12 cellular contexts compared by ENCODE assay signal in the genomic region with DNA sequence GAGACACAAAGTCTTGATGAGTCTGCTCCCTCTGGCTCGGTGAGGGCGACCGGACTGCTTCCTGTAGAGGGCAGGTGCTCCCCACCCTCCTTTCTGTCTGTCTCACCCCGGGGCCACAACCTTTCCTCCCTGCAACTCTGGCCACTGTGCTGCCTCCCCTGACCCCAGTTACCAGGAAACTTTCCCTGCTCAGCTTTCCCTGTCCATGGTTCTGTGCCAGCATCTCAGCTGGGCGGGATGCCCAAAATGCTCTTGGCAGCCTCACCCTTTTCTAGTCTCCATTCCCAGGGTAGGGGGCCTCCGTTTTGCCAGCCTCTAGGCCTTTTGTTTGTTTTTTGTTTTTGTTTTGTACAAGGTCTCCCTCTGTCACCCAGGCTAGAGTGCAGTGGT. TPM values are rescaled to one million over a fixed set of nuclear protein-coding genes. Genes with fewer than 3 reads are reported as not detected.
DNase-seq lines count a peak whose midpoint lies in the region; ATAC-seq, FAIRE-seq and TF ChIP-seq lines count a peak whose summit lies in the region.
"Had no signal": no experiment of that assay in that cellular context is flagged by ENCODE, and none has a peak within 500 bp of the region (broad histone marks: within the 10 kb centered on the region; RNA-seq: fewer than 3 reads in every experiment).

No MANE protein-coding gene starts in this region.

- in situ Hi-C loops in HepG2 (cut with HindIII; ENCODE audit: extremely low pct_ligation_motif_present, low pct_unique_long_range_greater_than_20kb), result loop anchor here (5.0 kb wide), 1 partner anchor 74 kb away; no protein-coding TSS in a partner anchor

- H3K9ac ChIP-seq in SK-N-SH (no peak overlapping the region), astrocyte (ENCODE audit: low read length) (peak overlapping the region; percentile 89), HepG2 (ENCODE audit: insufficient read depth, low read depth, low read length) (no peak overlapping the region)

- FAIRE-seq in astrocyte (lab: Jason Lieb, UNC), result no peak
- FAIRE-seq in HepG2 (lab: Jason Lieb, UNC), result no peak
- FAIRE-seq: A204.1, endometrium, HTR-8/SVneo had no signal

- H3K36me3 ChIP-seq in SK-N-SH (replicated peaks in 1 of 2; ENCODE audit: control insufficient read depth in 1 of 2, insufficient read depth in 2 of 2, low read length in 1 of 2), result peaks cover 6 to 9% of the 10 kb centered on the region in 2 experiments
- peaks cover 3% of the 10 kb centered on the region for H3K36me3 ChIP-seq in astrocyte (ENCODE audit: insufficient read depth, low read length)
- peaks cover 4 to 6% of the 10 kb centered on the region in 2 experiments; a peak in 2 of 5 replicates for H3K36me3 ChIP-seq in HepG2 (replicated peaks in 1 of 2; ENCODE audit: control insufficient read depth in 1 of 2, insufficient read depth in 2 of 2, low read length in 2 of 2)
- H3K36me3 ChIP-seq in stomach, result peaks cover 0 to 27% (median 19%) of the 10 kb centered on the region in 4 donors

- peaks cover 11% of the 10 kb centered on the region for H3K36me3 Mint-ChIP-seq in astrocyte (ENCODE audit: low read depth, unreplicated experiment)

- CTCF ChIA-PET in SK-N-SH (lab: Yijun Ruan, JAX) (interaction anchor here (1.2 to 1.8 kb wide), 5 partner anchors 18 to 81 kb away, joined by 3 to 7 read pairs (median 4); no protein-coding TSS in a partner anchor), HepG2 (lab: Yijun Ruan, JAX; ENCODE audit: low intra/inter-chr PET ratio, low total read pairs) (interaction anchor here (0.9 kb wide), 1 partner anchor 74 kb away, joined by 4 read pairs; no protein-coding TSS in a partner anchor)

- TF ChIP-seq CTCF in SK-N-SH (IDR thresholded peaks at IDR 0.05) (no peak), astrocyte (IDR thresholded peaks at IDR 0.05; ENCODE audit: insufficient read depth, low read depth, low read length) (no peak), HepG2 (CRISPR knock-in tag; IDR thresholded peaks at IDR 0.05) (peak; percentile 44), stomach (IDR thresholded peaks at IDR 0.05) (no peak)

- no TSS peak for BruUV-seq in HepG2 (replicated peaks; lab: Mats Ljungman, UMichigan)

- no peak for ATAC-seq in SK-N-SH treated with all-trans-retinoic acid at 6 μM for 48 hours
- ATAC-seq in HepG2, result no peak

- TF ChIP-seq EP300 in SK-N-SH (IDR thresholded peaks at IDR 0.05; ENCODE audit: borderline replicate concordance in 1 of 2, low read depth in 1 of 2, low read length in 1 of 2) (no peak), HepG2 (IDR thresholded peaks at IDR 0.05; ENCODE audit: low read depth in 2 of 2, low read length in 2 of 2) (no peak), HepG2 (CRISPR knock-in tag; IDR thresholded peaks at IDR 0.05; ENCODE audit: borderline replicate concordance) (no peak), stomach (IDR thresholded peaks at IDR 0.05) (no peak)

- H3K4me1 Mint-ChIP-seq in astrocyte (ENCODE audit: low read depth, unreplicated experiment), result peaks cover 3% of the 10 kb centered on the region

- H3K4me2 ChIP-seq in SK-N-SH, result peak overlapping the region; percentile 89; the same call in 1 of the 2 replicates
- peak overlapping the region; percentile 98 for H3K4me2 ChIP-seq in astrocyte (ENCODE audit: low read length)
- H3K4me2 ChIP-seq in HepG2 (ENCODE audit: low read depth, low read length), result peak overlapping the region; percentile 88; the same call in 1 of the 2 replicates

- WGBS in SK-N-SH (ENCODE audit: low lambda C conversion rate), result 80% methylated on average over 6 of the region's 6 CpGs
- WGBS in HepG2 (ENCODE audit: low lambda C conversion rate), result 88% methylated on average over 6 of the region's 6 CpGs
- 19 to 55% (median 30%) methylated on average over 6 of the region's 6 CpGs for WGBS in stomach, 5 donors

- POLR2A ChIA-PET in SK-N-SH (lab: Yijun Ruan, JAX) (interaction anchor here (1.6 kb wide), 1 partner anchor 18 kb away, joined by 5 read pairs; no protein-coding TSS in a partner anchor), HepG2 (lab: Yijun Ruan, JAX) (interaction anchor here (2.3 to 2.5 kb wide), 2 partner anchors 20 to 104 kb away, joined by 7 to 17 read pairs; partner anchors contain the start of genes GLTPD2 and PELP1)

- H3K79me2 ChIP-seq in SK-N-SH (ENCODE audit: insufficient read depth) (peaks cover 17% of the 10 kb centered on the region; the same call in 1 of the 2 replicates), astrocyte (ENCODE audit: insufficient read depth, low read length) (peaks cover 5% of the 10 kb centered on the region), HepG2 (ENCODE audit: insufficient read depth, low read length) (peaks cover 3% of the 10 kb centered on the region)

- TF ChIP-seq RAD21 in SK-N-SH (IDR thresholded peaks at IDR 0.05; ENCODE audit: low read length) (no peak), HepG2 (CRISPR knock-in tag; IDR thresholded peaks at IDR 0.05) (no peak)

- TF ChIP-seq POLR2A in HepG2 (IDR thresholded peaks at IDR 0.05; ENCODE audit: insufficient read depth in 1 of 2, low read depth in 2 of 2, low read length in 2 of 2) (no peak), stomach (IDR thresholded peaks at IDR 0.05) (no peak)

- no peaks in the 10 kb centered on the region for H3K27me3 Mint-ChIP-seq in astrocyte (ENCODE audit: low read depth, unreplicated experiment)

- H3K9me3 ChIP-seq in SK-N-SH, result no peaks in the 10 kb centered on the region
- no peaks in the 10 kb centered on the region for H3K9me3 ChIP-seq in astrocyte (ENCODE audit: insufficient read depth, low read depth, low read length)
- no peaks in the 10 kb centered on the region for H3K9me3 ChIP-seq in HepG2 (ENCODE audit: low read length)
- no peaks in the 10 kb centered on the region for H3K9me3 ChIP-seq in stomach

- H3K27ac ChIP-seq in SK-N-SH (ENCODE audit: low read depth in 2 of 2, low read length in 1 of 2), result no peak overlapping the region
- no peak overlapping the region for H3K27ac ChIP-seq in astrocyte (ENCODE audit: low read depth, low read length)
- no peak overlapping the region for H3K27ac ChIP-seq in HepG2 (ENCODE audit: extremely low read length, insufficient read depth, low read length)
- peak overlapping the region in 1 of 5 donors; percentile 83 for H3K27ac ChIP-seq in stomach

- no peaks in the 10 kb centered on the region for H4K20me1 ChIP-seq in SK-N-SH (ENCODE audit: insufficient read depth)
- H4K20me1 ChIP-seq in astrocyte (ENCODE audit: insufficient read depth, low read length), result peaks cover 21% of the 10 kb centered on the region
- H4K20me1 ChIP-seq in HepG2 (ENCODE audit: insufficient read depth, low read length), result no peaks in the 10 kb centered on the region

- H3K9me3 Mint-ChIP-seq in astrocyte (ENCODE audit: unreplicated experiment), result peaks cover 5% of the 10 kb centered on the region

- DNase-seq in SK-N-SH (no peak), astrocyte (ENCODE audit: low read depth) (no peak), HepG2 (ENCODE audit: low spot score) (no peak), stomach (peak; percentile 80), SW480 (ENCODE audit: low spot score) (no peak), NCI-H2171 (lab: John Stamatoyannopoulos, UW) (no peak)
- no peak for DNase-seq in stimulated activated CD8-positive, alpha-beta memory T cell treated with anti-CD3 and anti-CD28 coated beads, Interleukin-4, amount 100 ng/mL, for 48 hours
- DNase-seq: T-helper 9 cell had no signal

- no peaks in the 10 kb centered on the region for H3K9me2 ChIP-seq in SK-N-SH

- H3K4me3 ChIP-seq in SK-N-SH (ENCODE audit: low read depth in 2 of 2, low read length in 1 of 2), result peak overlapping the region in 1 of 2 experiments; percentile 92; a peak in 1 of 4 replicates
- H3K4me3 ChIP-seq in astrocyte (ENCODE audit: insufficient read depth, low read depth, low read length), result no peak overlapping the region
- peak overlapping the region in 2 of 3 experiments; percentile 80 to 92; a peak in 2 of 6 replicates for H3K4me3 ChIP-seq in HepG2 (replicated peaks in 1 of 3; ENCODE audit: insufficient read depth in 1 of 3, low read depth in 2 of 3, low read length in 3 of 3)
- H3K4me3 ChIP-seq in stomach, result peak overlapping the region; percentile 83 to 95 (median 85)

- H3K4me1 ChIP-seq in SK-N-SH (ENCODE audit: control insufficient read depth in 1 of 2, insufficient read depth in 2 of 2, low read depth in 1 of 2, low read length in 1 of 2) (peaks cover 0 to 8% of the 10 kb centered on the region in 2 experiments; a peak in 1 of 4 replicates), astrocyte (ENCODE audit: insufficient read depth, low read length) (peaks cover 10% of the 10 kb centered on the region), HepG2 (ENCODE audit: insufficient read depth, low read length) (peaks cover 29% of the 10 kb centered on the region), stomach (peaks cover 12 to 26% (median 23%) of the 10 kb centered on the region in 4 donors)

- no peak overlapping the region for H3K27ac Mint-ChIP-seq in astrocyte (ENCODE audit: unreplicated experiment)

- H3F3A ChIP-seq in SK-N-SH (replicated peaks; ENCODE audit: insufficient read depth), result no peaks in the 10 kb centered on the region

- no peak overlapping the region for H2AFZ ChIP-seq in SK-N-SH (ENCODE audit: low read depth)
- no peak overlapping the region for H2AFZ ChIP-seq in astrocyte (ENCODE audit: low read depth, low read length)
- no peak overlapping the region for H2AFZ ChIP-seq in HepG2 (ENCODE audit: low read length)

- intact Hi-C loops in HepG2 (cut with micrococcal nuclease; ENCODE audit: unreplicated experiment) (no loop called here), stomach (cut with DNase I; ENCODE audit: low total_unique reads) (no loop called here)

- no peaks in the 10 kb centered on the region for H3K27me3 ChIP-seq in SK-N-SH (ENCODE audit: insufficient read depth)
- H3K27me3 ChIP-seq in astrocyte (ENCODE audit: insufficient read depth, low read length), result no peaks in the 10 kb centered on the region
- no peaks in the 10 kb centered on the region for H3K27me3 ChIP-seq in HepG2 (ENCODE audit: control insufficient read depth in 1 of 2, insufficient read depth in 2 of 2, low read length in 2 of 2)
- no peaks in the 10 kb centered on the region for H3K27me3 ChIP-seq in stomach

- peak overlapping the region; percentile 88 for H3K4me3 Mint-ChIP-seq in astrocyte (ENCODE audit: unreplicated experiment)

RNA-seq across cellular contexts. Expression of gene PLD2, which starts 1.4 kb away (rescaled TPM):
- polyA plus RNA-seq in SK-N-SH (2012; rRNA removed), result 42.5 and 49.2 TPM in 2 replicates
- 12.3 and 17.3 TPM in 2 replicates for polyA plus RNA-seq in SK-N-SH (2012; cell fraction: cytosol; rRNA removed)
- polyA plus RNA-seq in SK-N-SH (2012; cell fraction: nucleus; rRNA removed), result 199 and 209 TPM in 2 replicates
- total RNA-seq in astrocyte, result 21.4 and 29.3 TPM in 2 replicates
- total RNA-seq in HepG2 (2016; rRNA removed; fragmentation: Illumina TruSeq; extraction: Trizol), result 7.8 and 13.4 TPM in 2 replicates
- total RNA-seq in HepG2 (2016; cell fraction: cytosol; rRNA removed; fragmentation: Illumina TruSeq; extraction: Trizol; ENCODE audit: low read depth), result 1.5 and 3.3 TPM in 2 replicates
- 6.9 and 12.9 TPM in 2 replicates for total RNA-seq in HepG2 (2016; cell fraction: insoluble cytoplasmic fraction; rRNA removed; fragmentation: Illumina TruSeq; extraction: Trizol)
- total RNA-seq in HepG2 (2016; cell fraction: membrane; rRNA removed; fragmentation: Illumina TruSeq; extraction: Trizol), result 4.0 and 5.4 TPM in 2 replicates
- total RNA-seq in HepG2 (2016; cell fraction: nucleus; rRNA removed; fragmentation: Illumina TruSeq; extraction: Trizol), result 12.4 and 12.8 TPM in 2 replicates
- polyA plus RNA-seq in HepG2 (2011; rRNA removed), result 29.7 and 45.8 TPM in 2 replicates
- 16.4 and 17.6 TPM in 2 replicates for polyA plus RNA-seq in HepG2 (2011; cell fraction: cytosol; rRNA removed)
- polyA plus RNA-seq in HepG2 (2011; cell fraction: nucleus; rRNA removed), result 157 and 165 TPM in 2 replicates
- 22.6 and 24.2 TPM in 2 replicates for polyA plus RNA-seq in HepG2 (2012)
- polyA plus RNA-seq in HepG2 (2016; cell fraction: cytosol; fragmentation: Illumina TruSeq; extraction: Trizol; ENCODE audit: low read depth), result 1.2 and 1.5 TPM in 2 replicates
- polyA plus RNA-seq in HepG2 (2016; cell fraction: insoluble cytoplasmic fraction; fragmentation: Illumina TruSeq; extraction: Trizol; ENCODE audit: low read depth), result 7.8 and 12.9 TPM in 2 replicates
- 2.9 and 4.3 TPM in 2 replicates for polyA plus RNA-seq in HepG2 (2016; cell fraction: membrane; fragmentation: Illumina TruSeq; extraction: Trizol; ENCODE audit: low read depth)
- polyA plus RNA-seq in HepG2 (2016; cell fraction: nucleus; fragmentation: Illumina TruSeq; extraction: Trizol; ENCODE audit: insufficient read depth, low read depth), result 38.3 and 45.9 TPM in 2 replicates
- polyA minus RNA-seq in HepG2 (2011; rRNA and poly(A)+ RNA removed; ENCODE audit: low replicate concordance), result 20.6 and 62.4 TPM in 2 replicates
- polyA minus RNA-seq in HepG2 (2011; cell fraction: cytosol; rRNA and poly(A)+ RNA removed), result 14.3 and 14.5 TPM in 2 replicates
- polyA minus RNA-seq in HepG2 (2011; cell fraction: nucleus; rRNA and poly(A)+ RNA removed), result 23.3 and 33.3 TPM in 2 replicates
- 100 to 1,000 TPM in 2 of 5 donors, 10 to 100 TPM in 3; 14.5 to 123 (median 34.1) TPM for total RNA-seq in stomach
- polyA plus RNA-seq in stomach, result 10 to 100 TPM; 10.3 to 28.7 (median 10.8) TPM

RNA-seq across cellular contexts. Expression of gene PSMB6, which starts 12.4 kb away (rescaled TPM):
- polyA plus RNA-seq in SK-N-SH (2012; rRNA removed) (325 and 331 TPM in 2 replicates), HepG2 (2011; rRNA removed) (277 and 298 TPM in 2 replicates), stomach (100 to 1,000 TPM; 187 to 200 (median 187) TPM)
- polyA plus RNA-seq in SK-N-SH (2012; cell fraction: cytosol; rRNA removed), result 253 and 290 TPM in 2 replicates
- polyA plus RNA-seq in SK-N-SH (2012; cell fraction: nucleus; rRNA removed), result 152 and 202 TPM in 2 replicates
- total RNA-seq in astrocyte (154 and 161 TPM in 2 replicates), HepG2 (2016; rRNA removed; fragmentation: Illumina TruSeq; extraction: Trizol) (264 and 335 TPM in 2 replicates), stomach (100 to 1,000 TPM in 2 of 5 donors, 10 to 100 TPM in 3; 60.2 to 118 (median 80.5) TPM)
- 57.3 and 59.4 TPM in 2 replicates for total RNA-seq in HepG2 (2016; cell fraction: cytosol; rRNA removed; fragmentation: Illumina TruSeq; extraction: Trizol; ENCODE audit: low read depth)
- total RNA-seq in HepG2 (2016; cell fraction: insoluble cytoplasmic fraction; rRNA removed; fragmentation: Illumina TruSeq; extraction: Trizol), result 269 and 361 TPM in 2 replicates
- total RNA-seq in HepG2 (2016; cell fraction: membrane; rRNA removed; fragmentation: Illumina TruSeq; extraction: Trizol), result 65.0 and 66.7 TPM in 2 replicates
- total RNA-seq in HepG2 (2016; cell fraction: nucleus; rRNA removed; fragmentation: Illumina TruSeq; extraction: Trizol), result 82.3 and 83.2 TPM in 2 replicates
- 294 and 383 TPM in 2 replicates for polyA plus RNA-seq in HepG2 (2011; cell fraction: cytosol; rRNA removed)
- polyA plus RNA-seq in HepG2 (2011; cell fraction: nucleus; rRNA removed), result 65.4 and 72.8 TPM in 2 replicates
- 114 and 127 TPM in 2 replicates for polyA plus RNA-seq in HepG2 (2012)
- 63.2 and 64.9 TPM in 2 replicates for polyA plus RNA-seq in HepG2 (2016; cell fraction: cytosol; fragmentation: Illumina TruSeq; extraction: Trizol; ENCODE audit: low read depth)
- 325 and 358 TPM in 2 replicates for polyA plus RNA-seq in HepG2 (2016; cell fraction: insoluble cytoplasmic fraction; fragmentation: Illumina TruSeq; extraction: Trizol; ENCODE audit: low read depth)
- polyA plus RNA-seq in HepG2 (2016; cell fraction: membrane; fragmentation: Illumina TruSeq; extraction: Trizol; ENCODE audit: low read depth), result 57.2 and 57.4 TPM in 2 replicates
- 132 and 142 TPM in 2 replicates for polyA plus RNA-seq in HepG2 (2016; cell fraction: nucleus; fragmentation: Illumina TruSeq; extraction: Trizol; ENCODE audit: insufficient read depth, low read depth)
- polyA minus RNA-seq in HepG2 (2011; rRNA and poly(A)+ RNA removed; ENCODE audit: low replicate concordance), result 315 and 412 TPM in 2 replicates
- 66.1 and 85.4 TPM in 2 replicates for polyA minus RNA-seq in HepG2 (2011; cell fraction: cytosol; rRNA and poly(A)+ RNA removed)
- polyA minus RNA-seq in HepG2 (2011; cell fraction: nucleus; rRNA and poly(A)+ RNA removed), result 22.1 and 23.0 TPM in 2 replicates

RNA-seq across cellular contexts. Expression of gene GLTPD2, which starts 19.6 kb away (rescaled TPM):
- polyA plus RNA-seq in SK-N-SH (2012; rRNA removed) (not detected in 2 replicates), HepG2 (2011; rRNA removed) (7.5 and 14.9 TPM in 2 replicates), stomach (under 1 TPM in 1 of 3 donors, not detected in 2; 0.15 TPM)
- polyA plus RNA-seq in SK-N-SH (2012; cell fraction: cytosol; rRNA removed), result not detected in 2 replicates
- polyA plus RNA-seq in SK-N-SH (2012; cell fraction: nucleus; rRNA removed), result 0.07 TPM in 1 of 2 replicates, not detected in the other
- total RNA-seq in astrocyte (not detected in 2 replicates), HepG2 (2016; rRNA removed; fragmentation: Illumina TruSeq; extraction: Trizol) (6.0 and 12.9 TPM in 2 replicates), stomach (not detected)
- 5.5 and 8.4 TPM in 2 replicates for total RNA-seq in HepG2 (2016; cell fraction: cytosol; rRNA removed; fragmentation: Illumina TruSeq; extraction: Trizol; ENCODE audit: low read depth)
- 5.7 and 10.6 TPM in 2 replicates for total RNA-seq in HepG2 (2016; cell fraction: insoluble cytoplasmic fraction; rRNA removed; fragmentation: Illumina TruSeq; extraction: Trizol)
- total RNA-seq in HepG2 (2016; cell fraction: membrane; rRNA removed; fragmentation: Illumina TruSeq; extraction: Trizol), result 7.1 and 10.3 TPM in 2 replicates
- total RNA-seq in HepG2 (2016; cell fraction: nucleus; rRNA removed; fragmentation: Illumina TruSeq; extraction: Trizol), result 6.3 and 8.8 TPM in 2 replicates
- 14.5 and 28.0 TPM in 2 replicates for polyA plus RNA-seq in HepG2 (2011; cell fraction: cytosol; rRNA removed)
- 60.5 and 62.9 TPM in 2 replicates for polyA plus RNA-seq in HepG2 (2011; cell fraction: nucleus; rRNA removed)
- 6.0 and 8.3 TPM in 2 replicates for polyA plus RNA-seq in HepG2 (2012)
- 7.8 and 10.4 TPM in 2 replicates for polyA plus RNA-seq in HepG2 (2016; cell fraction: cytosol; fragmentation: Illumina TruSeq; extraction: Trizol; ENCODE audit: low read depth)
- polyA plus RNA-seq in HepG2 (2016; cell fraction: insoluble cytoplasmic fraction; fragmentation: Illumina TruSeq; extraction: Trizol; ENCODE audit: low read depth), result 5.9 and 9.4 TPM in 2 replicates
- 6.1 and 8.5 TPM in 2 replicates for polyA plus RNA-seq in HepG2 (2016; cell fraction: membrane; fragmentation: Illumina TruSeq; extraction: Trizol; ENCODE audit: low read depth)
- 15.6 and 18.6 TPM in 2 replicates for polyA plus RNA-seq in HepG2 (2016; cell fraction: nucleus; fragmentation: Illumina TruSeq; extraction: Trizol; ENCODE audit: insufficient read depth, low read depth)
- 7.7 TPM in 1 of 2 replicates, not detected in the other for polyA minus RNA-seq in HepG2 (2011; rRNA and poly(A)+ RNA removed; ENCODE audit: low replicate concordance)
- 12.0 and 12.4 TPM in 2 replicates for polyA minus RNA-seq in HepG2 (2011; cell fraction: cytosol; rRNA and poly(A)+ RNA removed)
- 3.1 and 3.6 TPM in 2 replicates for polyA minus RNA-seq in HepG2 (2011; cell fraction: nucleus; rRNA and poly(A)+ RNA removed)

RNA-seq across cellular contexts. Expression of gene VMO1, which starts 22.2 kb away (rescaled TPM):
- 0.76 and 1.3 TPM in 2 replicates for polyA plus RNA-seq in SK-N-SH (2012; rRNA removed)
- polyA plus RNA-seq in SK-N-SH (2012; cell fraction: cytosol; rRNA removed), result 0.39 and 0.62 TPM in 2 replicates
- 1.6 and 5.5 TPM in 2 replicates for polyA plus RNA-seq in SK-N-SH (2012; cell fraction: nucleus; rRNA removed)
- total RNA-seq in astrocyte, result 0.75 TPM in 1 of 2 replicates, not detected in the other
- total RNA-seq in HepG2 (2016; rRNA removed; fragmentation: Illumina TruSeq; extraction: Trizol), result not detected in 2 replicates
- 0.71 TPM in 1 of 2 replicates, not detected in the other for total RNA-seq in HepG2 (2016; cell fraction: cytosol; rRNA removed; fragmentation: Illumina TruSeq; extraction: Trizol; ENCODE audit: low read depth)
- 0.22 TPM in 1 of 2 replicates, not detected in the other for total RNA-seq in HepG2 (2016; cell fraction: insoluble cytoplasmic fraction; rRNA removed; fragmentation: Illumina TruSeq; extraction: Trizol)
- 0.25 and 0.65 TPM in 2 replicates for total RNA-seq in HepG2 (2016; cell fraction: membrane; rRNA removed; fragmentation: Illumina TruSeq; extraction: Trizol)
- total RNA-seq in HepG2 (2016; cell fraction: nucleus; rRNA removed; fragmentation: Illumina TruSeq; extraction: Trizol), result 1.2 TPM in 1 of 2 replicates, not detected in the other
- 0.13 TPM in 1 of 2 replicates, not detected in the other for polyA plus RNA-seq in HepG2 (2011; rRNA removed)
- 0.23 TPM in 1 of 2 replicates, not detected in the other for polyA plus RNA-seq in HepG2 (2011; cell fraction: cytosol; rRNA removed)
- 0.29 and 0.38 TPM in 2 replicates for polyA plus RNA-seq in HepG2 (2011; cell fraction: nucleus; rRNA removed)
- 0.64 and 1.1 TPM in 2 replicates for polyA plus RNA-seq in HepG2 (2012)
- 0.31 and 0.49 TPM in 2 replicates for polyA plus RNA-seq in HepG2 (2016; cell fraction: cytosol; fragmentation: Illumina TruSeq; extraction: Trizol; ENCODE audit: low read depth)
- polyA plus RNA-seq in HepG2 (2016; cell fraction: insoluble cytoplasmic fraction; fragmentation: Illumina TruSeq; extraction: Trizol; ENCODE audit: low read depth), result not detected in 2 replicates
- polyA plus RNA-seq in HepG2 (2016; cell fraction: membrane; fragmentation: Illumina TruSeq; extraction: Trizol; ENCODE audit: low read depth), result 0.56 TPM in 1 of 2 replicates, not detected in the other
- 0.98 TPM in 1 of 2 replicates, not detected in the other for polyA plus RNA-seq in HepG2 (2016; cell fraction: nucleus; fragmentation: Illumina TruSeq; extraction: Trizol; ENCODE audit: insufficient read depth, low read depth)
- polyA minus RNA-seq in HepG2 (2011; rRNA and poly(A)+ RNA removed; ENCODE audit: low replicate concordance), result not detected in 2 replicates
- polyA minus RNA-seq in HepG2 (2011; cell fraction: cytosol; rRNA and poly(A)+ RNA removed), result not detected in 2 replicates
- polyA minus RNA-seq in HepG2 (2011; cell fraction: nucleus; rRNA and poly(A)+ RNA removed), result not detected in 2 replicates
- total RNA-seq in stomach, result 1 to 10 TPM in 2 of 5 donors, not detected in 3; 1.5 to 2.3 TPM
- polyA plus RNA-seq in stomach, result 1 to 10 TPM; 1.4 to 3.0 (median 2.7) TPM

Comparison
In these comparisons a context has a peak if more than half of its experiments do, and no peak if none do; other contexts are left out.
1. Of the 25 proteins assayed by ChIP-seq in both HepG2 and SK-N-SH: peak only in HepG2: CTCF; only in SK-N-SH: REST; in both: none; in neither: 23.